Comparison of ENCODE assay signal across 12 cellular contexts in the genomic region with DNA sequence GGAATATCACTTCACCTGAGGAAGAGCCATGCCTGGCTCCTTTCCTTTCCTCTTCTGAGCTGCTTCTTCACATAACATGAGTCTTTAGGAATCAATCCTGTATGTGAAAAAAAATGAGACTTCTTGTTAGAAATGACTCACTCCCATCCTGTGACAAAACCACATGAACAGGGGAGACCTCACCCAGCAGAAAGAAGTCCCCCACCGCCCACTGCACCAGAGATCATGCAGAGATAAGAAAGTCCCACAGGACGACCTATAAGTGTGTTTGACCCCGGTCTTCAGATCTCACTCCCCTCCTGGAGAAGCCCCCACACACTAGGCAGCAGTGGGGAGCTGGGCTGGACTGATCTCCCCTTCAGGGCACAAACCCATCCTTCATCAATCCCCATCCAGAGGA.
DNase-seq lines count a peak whose midpoint lies in the region; ATAC-seq and TF ChIP-seq lines count a peak whose summit lies in the region.
"Had no signal": no experiment of that assay in that cellular context is flagged by ENCODE, and none has a peak within 500 bp of the region (broad histone marks: within the 10 kb centered on the region; RNA-seq: fewer than 3 reads in every experiment).

No MANE protein-coding gene starts in this region.

- ATAC-seq in stimulated activated naive CD8-positive, alpha-beta T cell treated with anti-CD3 and anti-CD28 coated beads, Interleukin-15, Interleukin-2, amounts not matched to agents 100 U/mL and 50 U/mL, for 24 hours, result peak; percentile 69
- no peak for ATAC-seq in GM19455 (IDR thresholded peaks at IDR 0.05; ENCODE audit: unreplicated experiment)
- no peak for ATAC-seq in HG03097 (IDR thresholded peaks at IDR 0.05; ENCODE audit: low FRiP score, unreplicated experiment)
- ATAC-seq: upper lobe of right lung had no signal

- no peak for TF ChIP-seq CTCF in choroid plexus epithelial cell (conservative IDR thresholded peaks at IDR 0.05; ENCODE audit: low read depth, low read length)

- DNase-seq in activated T-cell treated with anti-CD3 and anti-CD28 coated beads for 24 hours (ENCODE audit: low read depth) (peak; percentile 11), activated T-cell treated with anti-CD3 and anti-CD28 coated beads for 48 hours (ENCODE audit: low read depth) (peak; percentile 10), choroid plexus epithelial cell (ENCODE audit: low read depth) (peak; percentile 22), MV-4-11 (lab: John Stamatoyannopoulos, UW) (no peak)
- no peak for DNase-seq in activated T-cell treated with anti-CD3 and anti-CD28 coated beads, Interleukin-2, amount 50 U/mL, for 1 hour
- DNase-seq in stimulated activated naive CD8-positive, alpha-beta T cell treated with anti-CD3 and anti-CD28 coated beads, Interleukin-15, Interleukin-2, amounts not matched to agents 100 U/mL and 50 U/mL, for 24 hours, result peak; percentile 49
- DNase-seq: DMS79, KBM-7, SW 1271, upper lobe of right lung had no signal

- no peak overlapping the region for H3K4me3 ChIP-seq in choroid plexus epithelial cell (ENCODE audit: low read depth, low read length)
- H3K4me3 ChIP-seq: upper lobe of right lung had no signal

Comparison
In these comparisons a context has a peak if more than half of its experiments do, and no peak if none do; other contexts are left out.
1. DNase-seq: peak in activated T-cell treated with anti-CD3 and anti-CD28 coated beads for 24 hours (single experiment), activated T-cell treated with anti-CD3 and anti-CD28 coated beads for 48 hours (single experiment), choroid plexus epithelial cell (single experiment) and stimulated activated naive CD8-positive, alpha-beta T cell treated with anti-CD3 and anti-CD28 coated beads, Interleukin-15, Interleukin-2, amounts not matched to agents 100 U/mL and 50 U/mL, for 24 hours (single experiment); none in activated T-cell treated with anti-CD3 and anti-CD28 coated beads, Interleukin-2, amount 50 U/mL, for 1 hour (single experiment) and MV-4-11 (single experiment).